In genomic region chr5:32312682-32313523, GRCh38 we compare ENCODE assay signal across 1 cellular context.
TF ChIP-seq lines count a peak whose summit lies in the region.

TSS of gene MTMR12 (minus strand) at chr5:32312939. CDS start at chr5:32312838, 101 bp downstream.

TF ChIP-seq in HepG2, 621 proteins besides CTCF, POLR2A, EP300 and RAD21 (continued from another document and continues in another):
- TF ChIP-seq, protein P1, sequence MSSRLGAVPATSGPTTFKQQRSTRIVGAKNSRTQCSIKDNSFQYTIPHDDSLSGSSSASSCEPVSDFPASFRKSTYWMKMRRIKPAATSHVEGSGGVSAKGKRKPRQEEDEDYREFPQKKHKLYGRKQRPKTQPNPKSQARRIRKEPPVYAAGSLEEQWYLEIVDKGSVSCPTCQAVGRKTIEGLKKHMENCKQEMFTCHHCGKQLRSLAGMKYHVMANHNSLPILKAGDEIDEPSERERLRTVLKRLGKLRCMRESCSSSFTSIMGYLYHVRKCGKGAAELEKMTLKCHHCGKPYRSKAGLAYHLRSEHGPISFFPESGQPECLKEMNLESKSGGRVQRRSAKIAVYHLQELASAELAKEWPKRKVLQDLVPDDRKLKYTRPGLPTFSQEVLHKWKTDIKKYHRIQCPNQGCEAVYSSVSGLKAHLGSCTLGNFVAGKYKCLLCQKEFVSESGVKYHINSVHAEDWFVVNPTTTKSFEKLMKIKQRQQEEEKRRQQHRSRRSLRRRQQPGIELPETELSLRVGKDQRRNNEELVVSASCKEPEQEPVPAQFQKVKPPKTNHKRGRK (CRISPR knock-in tag; IDR thresholded peaks at IDR 0.05) = no peak
- TF ChIP-seq ZNF816 (CRISPR knock-in tag; IDR thresholded peaks at IDR 0.05; ENCODE audit: borderline replicate concordance) = no peak
- no peak for TF ChIP-seq HNRNPL (IDR thresholded peaks at IDR 0.05; ENCODE audit: low read depth, low read length)
- no peak for TF ChIP-seq NFE2L1 (CRISPR knock-in tag; IDR thresholded peaks at IDR 0.05; ENCODE audit: borderline replicate concordance)
- TF ChIP-seq NR1H2 (CRISPR knock-in tag; IDR thresholded peaks at IDR 0.05; ENCODE audit: borderline replicate concordance, low read depth) = no peak
- 0 out of 2 replicates have a peak, but pooled peaks have one; percentile 1 for TF ChIP-seq ZNF317 (CRISPR knock-in tag; IDR thresholded peaks at IDR 0.05)
- TF ChIP-seq, protein P2, sequence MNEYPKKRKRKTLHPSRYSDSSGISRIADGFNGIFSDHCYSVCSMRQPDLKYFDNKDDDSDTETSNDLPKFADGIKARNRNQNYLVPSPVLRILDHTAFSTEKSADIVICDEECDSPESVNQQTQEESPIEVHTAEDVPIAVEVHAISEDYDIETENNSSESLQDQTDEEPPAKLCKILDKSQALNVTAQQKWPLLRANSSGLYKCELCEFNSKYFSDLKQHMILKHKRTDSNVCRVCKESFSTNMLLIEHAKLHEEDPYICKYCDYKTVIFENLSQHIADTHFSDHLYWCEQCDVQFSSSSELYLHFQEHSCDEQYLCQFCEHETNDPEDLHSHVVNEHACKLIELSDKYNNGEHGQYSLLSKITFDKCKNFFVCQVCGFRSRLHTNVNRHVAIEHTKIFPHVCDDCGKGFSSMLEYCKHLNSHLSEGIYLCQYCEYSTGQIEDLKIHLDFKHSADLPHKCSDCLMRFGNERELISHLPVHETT (CRISPR knock-in tag; conservative IDR thresholded peaks at IDR 0.05) = no peak; the same call in 1 of the 2 replicates
- TF ChIP-seq GATAD2A (CRISPR knock-in tag; IDR thresholded peaks at IDR 0.05) = no peak
- no peak for TF ChIP-seq ZNF549 (CRISPR knock-in tag; IDR thresholded peaks at IDR 0.05)
- no peak for TF ChIP-seq ZSCAN12 (CRISPR knock-in tag; IDR thresholded peaks at IDR 0.05)
- TF ChIP-seq ZNF780A (CRISPR knock-in tag; IDR thresholded peaks at IDR 0.05) = no peak
- TF ChIP-seq, protein P3, sequence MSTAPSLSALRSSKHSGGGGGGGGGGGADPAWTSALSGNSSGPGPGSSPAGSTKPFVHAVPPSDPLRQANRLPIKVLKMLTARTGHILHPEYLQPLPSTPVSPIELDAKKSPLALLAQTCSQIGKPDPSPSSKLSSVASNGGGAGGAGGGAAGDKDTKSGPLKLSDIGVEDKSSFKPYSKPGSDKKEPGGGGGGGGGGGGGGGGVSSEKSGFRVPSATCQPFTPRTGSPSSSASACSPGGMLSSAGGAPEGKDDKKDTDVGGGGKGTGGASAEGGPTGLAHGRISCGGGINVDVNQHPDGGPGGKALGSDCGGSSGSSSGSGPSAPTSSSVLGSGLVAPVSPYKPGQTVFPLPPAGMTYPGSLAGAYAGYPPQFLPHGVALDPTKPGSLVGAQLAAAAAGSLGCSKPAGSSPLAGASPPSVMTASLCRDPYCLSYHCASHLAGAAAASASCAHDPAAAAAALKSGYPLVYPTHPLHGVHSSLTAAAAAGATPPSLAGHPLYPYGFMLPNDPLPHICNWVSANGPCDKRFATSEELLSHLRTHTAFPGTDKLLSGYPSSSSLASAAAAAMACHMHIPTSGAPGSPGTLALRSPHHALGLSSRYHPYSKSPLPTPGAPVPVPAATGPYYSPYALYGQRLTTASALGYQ (CRISPR knock-in tag; IDR thresholded peaks at IDR 0.05) = no peak
- peak; percentile 26; the same call in 1 of the 2 replicates for TF ChIP-seq ZSCAN21 (CRISPR knock-in tag; IDR thresholded peaks at IDR 0.05; ENCODE audit: borderline replicate concordance)
- TF ChIP-seq NRL (CRISPR knock-in tag; IDR thresholded peaks at IDR 0.05; ENCODE audit: borderline replicate concordance) = no peak
- TF ChIP-seq SKI (IDR thresholded peaks at IDR 0.05; ENCODE audit: partially characterized antibody) = peak; percentile 17
- 0 out of 2 replicates have a peak, but pooled peaks have one; percentile 27 for TF ChIP-seq ZSCAN5A (CRISPR knock-in tag; IDR thresholded peaks at IDR 0.05; ENCODE audit: borderline replicate concordance)
- TF ChIP-seq ZFP37 (CRISPR knock-in tag; IDR thresholded peaks at IDR 0.05; ENCODE audit: borderline replicate concordance) = no peak
- TF ChIP-seq NKX3-1 (CRISPR knock-in tag; IDR thresholded peaks at IDR 0.05) = 0 out of 2 replicates have a peak, but pooled peaks have one; percentile 29
- no peak for TF ChIP-seq KAT2B (IDR thresholded peaks at IDR 0.05; ENCODE audit: borderline replicate concordance, low read depth, low read length)
- no peak for TF ChIP-seq ZNF773 (CRISPR knock-in tag; IDR thresholded peaks at IDR 0.05; ENCODE audit: borderline replicate concordance)
- TF ChIP-seq ATF7 (IDR thresholded peaks at IDR 0.05) = no peak
- TF ChIP-seq ATF7 (CRISPR knock-in tag; IDR thresholded peaks at IDR 0.05) = no peak
- TF ChIP-seq, protein P4, sequence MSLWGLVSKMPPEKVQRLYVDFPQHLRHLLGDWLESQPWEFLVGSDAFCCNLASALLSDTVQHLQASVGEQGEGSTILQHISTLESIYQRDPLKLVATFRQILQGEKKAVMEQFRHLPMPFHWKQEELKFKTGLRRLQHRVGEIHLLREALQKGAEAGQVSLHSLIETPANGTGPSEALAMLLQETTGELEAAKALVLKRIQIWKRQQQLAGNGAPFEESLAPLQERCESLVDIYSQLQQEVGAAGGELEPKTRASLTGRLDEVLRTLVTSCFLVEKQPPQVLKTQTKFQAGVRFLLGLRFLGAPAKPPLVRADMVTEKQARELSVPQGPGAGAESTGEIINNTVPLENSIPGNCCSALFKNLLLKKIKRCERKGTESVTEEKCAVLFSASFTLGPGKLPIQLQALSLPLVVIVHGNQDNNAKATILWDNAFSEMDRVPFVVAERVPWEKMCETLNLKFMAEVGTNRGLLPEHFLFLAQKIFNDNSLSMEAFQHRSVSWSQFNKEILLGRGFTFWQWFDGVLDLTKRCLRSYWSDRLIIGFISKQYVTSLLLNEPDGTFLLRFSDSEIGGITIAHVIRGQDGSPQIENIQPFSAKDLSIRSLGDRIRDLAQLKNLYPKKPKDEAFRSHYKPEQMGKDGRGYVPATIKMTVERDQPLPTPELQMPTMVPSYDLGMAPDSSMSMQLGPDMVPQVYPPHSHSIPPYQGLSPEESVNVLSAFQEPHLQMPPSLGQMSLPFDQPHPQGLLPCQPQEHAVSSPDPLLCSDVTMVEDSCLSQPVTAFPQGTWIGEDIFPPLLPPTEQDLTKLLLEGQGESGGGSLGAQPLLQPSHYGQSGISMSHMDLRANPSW (CRISPR knock-in tag; IDR thresholded peaks at IDR 0.05; ENCODE audit: borderline replicate concordance) = no peak
- TF ChIP-seq, protein P5, sequence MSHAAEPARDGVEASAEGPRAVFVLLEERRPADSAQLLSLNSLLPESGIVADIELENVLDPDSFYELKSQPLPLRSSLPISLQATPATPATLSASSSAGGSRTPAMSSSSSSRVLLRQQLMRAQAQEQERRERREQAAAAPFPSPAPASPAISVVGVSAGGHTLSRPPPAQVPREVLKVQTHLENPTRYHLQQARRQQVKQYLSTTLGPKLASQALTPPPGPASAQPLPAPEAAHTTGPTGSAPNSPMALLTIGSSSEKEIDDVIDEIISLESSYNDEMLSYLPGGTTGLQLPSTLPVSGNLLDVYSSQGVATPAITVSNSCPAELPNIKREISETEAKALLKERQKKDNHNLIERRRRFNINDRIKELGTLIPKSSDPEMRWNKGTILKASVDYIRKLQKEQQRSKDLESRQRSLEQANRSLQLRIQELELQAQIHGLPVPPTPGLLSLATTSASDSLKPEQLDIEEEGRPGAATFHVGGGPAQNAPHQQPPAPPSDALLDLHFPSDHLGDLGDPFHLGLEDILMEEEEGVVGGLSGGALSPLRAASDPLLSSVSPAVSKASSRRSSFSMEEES (CRISPR knock-in tag; IDR thresholded peaks at IDR 0.05) = no peak; the same call in 1 of the 2 replicates
- TF ChIP-seq ZNF629 (CRISPR knock-in tag; conservative IDR thresholded peaks at IDR 0.05) = no peak
- no peak for TF ChIP-seq ZNF160 (CRISPR knock-in tag; IDR thresholded peaks at IDR 0.05)
- TF ChIP-seq HIVEP1 (CRISPR knock-in tag; IDR thresholded peaks at IDR 0.05) = no peak
- no peak for TF ChIP-seq SNAPC5 (CRISPR knock-in tag; IDR thresholded peaks at IDR 0.05; ENCODE audit: borderline replicate concordance)
- TF ChIP-seq NFYB (CRISPR knock-in tag; IDR thresholded peaks at IDR 0.05) = peak; percentile 98
- TF ChIP-seq BCLAF1 (IDR thresholded peaks at IDR 0.05) = no peak
- TF ChIP-seq NFYC (CRISPR knock-in tag; IDR thresholded peaks at IDR 0.05) = peak; percentile 98
- TF ChIP-seq ARID2 (CRISPR knock-in tag; IDR thresholded peaks at IDR 0.05; ENCODE audit: borderline replicate concordance) = no peak
- no peak for TF ChIP-seq ZNF430 (CRISPR knock-in tag; IDR thresholded peaks at IDR 0.05)
- peak; percentile 66 for TF ChIP-seq TBX2 (CRISPR knock-in tag; IDR thresholded peaks at IDR 0.05; ENCODE audit: borderline replicate concordance)
- 0 out of 2 replicates have a peak, but pooled peaks have one; percentile 6 for TF ChIP-seq NCOA2 (CRISPR knock-in tag; IDR thresholded peaks at IDR 0.05)
- no peak; the same call in 1 of the 2 replicates for TF ChIP-seq HOXA5 (CRISPR knock-in tag; IDR thresholded peaks at IDR 0.05)
- no peak for TF ChIP-seq HHEX (CRISPR knock-in tag; IDR thresholded peaks at IDR 0.05)
- TF ChIP-seq ZSCAN29 (CRISPR knock-in tag; conservative IDR thresholded peaks at IDR 0.05) = no peak
- no peak for TF ChIP-seq KLF9 (CRISPR knock-in tag; IDR thresholded peaks at IDR 0.05; ENCODE audit: low read depth)
- TF ChIP-seq ZNF235 (CRISPR knock-in tag; IDR thresholded peaks at IDR 0.05; ENCODE audit: borderline replicate concordance) = no peak
- no peak; the same call in 1 of the 2 replicates for TF ChIP-seq GATAD1 (CRISPR knock-in tag; IDR thresholded peaks at IDR 0.05)
- TF ChIP-seq SIN3A (IDR thresholded peaks at IDR 0.05; ENCODE audit: borderline replicate concordance, low read depth, low read length) = peak; percentile 70; the same call in 1 of the 2 replicates
- peak; percentile 15; the same call in 1 of the 2 replicates for TF ChIP-seq SAFB2 (CRISPR knock-in tag; IDR thresholded peaks at IDR 0.05; ENCODE audit: borderline replicate concordance, low read depth)
- TF ChIP-seq, protein P6, sequence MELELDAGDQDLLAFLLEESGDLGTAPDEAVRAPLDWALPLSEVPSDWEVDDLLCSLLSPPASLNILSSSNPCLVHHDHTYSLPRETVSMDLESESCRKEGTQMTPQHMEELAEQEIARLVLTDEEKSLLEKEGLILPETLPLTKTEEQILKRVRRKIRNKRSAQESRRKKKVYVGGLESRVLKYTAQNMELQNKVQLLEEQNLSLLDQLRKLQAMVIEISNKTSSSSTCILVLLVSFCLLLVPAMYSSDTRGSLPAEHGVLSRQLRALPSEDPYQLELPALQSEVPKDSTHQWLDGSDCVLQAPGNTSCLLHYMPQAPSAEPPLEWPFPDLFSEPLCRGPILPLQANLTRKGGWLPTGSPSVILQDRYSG (CRISPR knock-in tag; IDR thresholded peaks at IDR 0.05) = no peak; the same call in 1 of the 2 replicates
- TF ChIP-seq ZBTB38 (CRISPR knock-in tag; IDR thresholded peaks at IDR 0.05) = no peak
- no peak for TF ChIP-seq ATAD3A (CRISPR knock-in tag; IDR thresholded peaks at IDR 0.05)
- peak; percentile 76 for TF ChIP-seq ZFX (CRISPR knock-in tag; IDR thresholded peaks at IDR 0.05; ENCODE audit: low read depth)
- TF ChIP-seq ZNF12 (CRISPR knock-in tag; IDR thresholded peaks at IDR 0.05) = no peak
- TF ChIP-seq ESRRA (CRISPR knock-in tag; IDR thresholded peaks at IDR 0.05; ENCODE audit: low read depth) = 0 out of 2 replicates have a peak, but pooled peaks have one; percentile 51
